8 cellular contexts compared by ENCODE assay signal in genomic region chr12:4031703-4032291, GRCh38.
A peak's percentile ranks its signal among the peaks of the same experiment; 100 is the strongest.
DNase-seq lines count a peak whose midpoint lies in the region; ATAC-seq, FAIRE-seq and TF ChIP-seq lines count a peak whose summit lies in the region.

No MANE protein-coding gene starts in this region.

- peak; percentile 71 for DNase-seq in Daoy (ENCODE audit: low read depth)
- no peak for DNase-seq in T-helper 17 cell
- peak; percentile 26 for DNase-seq in glomerular visceral epithelial cell (ENCODE audit: extremely low spot score)
- no peak for DNase-seq in retinal pigment epithelial cell (ENCODE audit: low read depth)
- no peak for DNase-seq in AML-193 (lab: John Stamatoyannopoulos, UW)
- no peak for DNase-seq in H54 (ENCODE audit: insufficient read length, low spot score)
- DNase-seq in NCI-H1417 treated with DMSO at 0.1 percent for 48 hours (lab: John Stamatoyannopoulos, UW), result no peak

- TF ChIP-seq CTCF in retinal pigment epithelial cell (conservative IDR thresholded peaks at IDR 0.05; ENCODE audit: low read depth, low read length), result peak; percentile 32

- H3K27me3 Mint-ChIP-seq in T-helper 17 cell, result no peaks in the 10 kb centered on the region

- H3K27ac Mint-ChIP-seq in T-helper 17 cell, result peak overlapping the region; percentile 37

- peaks cover 29% of the 10 kb centered on the region for H3K4me1 Mint-ChIP-seq in T-helper 17 cell

- H3K4me3 ChIP-seq in retinal pigment epithelial cell (ENCODE audit: low read length), result peak overlapping the region; percentile 23

- H3K9me3 ChIP-seq in T-helper 17 cell (ENCODE audit: control insufficient read depth, low read length, poor library complexity, severe bottlenecking), result no peaks in the 10 kb centered on the region

- no peak for TF ChIP-seq POLR2A in H54 (IDR thresholded peaks at IDR 0.05; ENCODE audit: low read depth, low read length)

- peaks cover 4% of the 10 kb centered on the region for H3K36me3 Mint-ChIP-seq in T-helper 17 cell (ENCODE audit: low read depth)

- ATAC-seq in T-helper 17 cell, result no peak
- ATAC-seq in GM21717 (IDR thresholded peaks at IDR 0.05; ENCODE audit: unreplicated experiment), result no peak

- peak overlapping the region; percentile 72 for H3K4me3 Mint-ChIP-seq in T-helper 17 cell

- no peak for FAIRE-seq in H54 (lab: Jason Lieb, UNC)

Comparison
In these comparisons a context has a peak if more than half of its experiments do, and no peak if none do; other contexts are left out.
1. DNase-seq: peak in Daoy (single experiment) and glomerular visceral epithelial cell (single experiment); none in T-helper 17 cell (0 of 3), retinal pigment epithelial cell (single experiment), AML-193 (0 of 2), H54 (single experiment) and NCI-H1417 treated with DMSO at 0.1 percent for 48 hours (single experiment).